In the genomic region with DNA sequence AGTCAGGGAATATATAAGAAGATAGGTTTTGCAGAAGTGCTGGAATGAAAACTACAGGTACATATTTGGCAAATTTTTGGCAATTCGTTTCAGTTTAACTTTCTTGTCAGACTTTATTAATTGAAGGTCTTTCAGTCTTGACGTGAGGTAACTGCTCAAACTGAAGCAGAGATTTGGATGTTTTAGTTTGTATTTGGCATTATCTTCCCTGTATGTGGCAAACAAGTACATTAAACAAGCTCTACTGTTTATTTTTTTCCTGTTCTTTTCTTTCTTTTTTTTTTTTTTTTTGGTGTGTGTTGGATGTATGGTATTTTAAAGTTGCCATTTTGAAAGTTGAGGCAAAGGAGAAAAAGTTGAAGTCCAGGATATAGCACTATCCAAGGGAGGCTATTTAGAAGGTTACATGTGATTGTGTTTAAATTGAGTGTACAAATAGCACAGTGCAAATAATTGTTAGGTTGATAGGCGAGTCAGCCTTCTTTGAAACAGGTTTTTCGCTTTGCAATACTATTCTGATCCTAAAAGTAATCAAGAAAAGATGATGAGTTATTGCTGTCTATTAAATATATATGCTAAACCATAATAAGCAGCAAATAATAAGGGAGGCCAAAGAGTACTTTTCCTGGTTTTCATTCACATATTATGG, we compare ENCODE assay signal across 9 cellular contexts. TPM values are rescaled to one million over a fixed set of nuclear protein-coding genes. Genes with fewer than 3 reads are reported as not detected.
DNase-seq lines count a peak whose midpoint lies in the region; ATAC-seq, FAIRE-seq and TF ChIP-seq lines count a peak whose summit lies in the region.
"Had no signal": no experiment of that assay in that cellular context is flagged by ENCODE, and none has a peak within 500 bp of the region (broad histone marks: within the 10 kb centered on the region; RNA-seq: fewer than 3 reads in every experiment).

No MANE protein-coding gene starts in this region.

- H3K36me3 Mint-ChIP-seq in activated naive CD4-positive, alpha-beta T cell treated with anti-CD3 and anti-CD28 coated beads, Interleukin-2, amount 10 ng/mL, durations not matched to agents 7 days and 5 days = peaks cover 19% of the 10 kb centered on the region
- H3K36me3 Mint-ChIP-seq in activated naive CD8-positive, alpha-beta T cell treated with anti-CD3 and anti-CD28 coated beads, Interleukin-2, amount 10 ng/mL, durations not matched to agents 7 days and 5 days = peaks cover 16% of the 10 kb centered on the region

- H3K9ac ChIP-seq in HepG2 (ENCODE audit: insufficient read depth, low read depth, low read length) = no peak overlapping the region

- intact Hi-C loops in HepG2 (cut with micrococcal nuclease; ENCODE audit: unreplicated experiment) = loop anchor here (5.0 kb wide), 2 partner anchors 42 to 138 kb away; partner anchors contain the start of gene MAPKAP1

- H3K4me2 ChIP-seq in HepG2 (ENCODE audit: low read depth, low read length) = peak overlapping the region; percentile 61; the same call in 1 of the 2 replicates

- no peaks in the 10 kb centered on the region for H3K9me3 Mint-ChIP-seq in activated naive CD4-positive, alpha-beta T cell treated with anti-CD3 and anti-CD28 coated beads, Interleukin-2, amount 10 ng/mL, durations not matched to agents 7 days and 5 days
- H3K9me3 Mint-ChIP-seq in activated naive CD8-positive, alpha-beta T cell treated with anti-CD3 and anti-CD28 coated beads, Interleukin-2, amount 10 ng/mL, durations not matched to agents 7 days and 5 days = no peaks in the 10 kb centered on the region

- H3K36me3 ChIP-seq in HepG2 (replicated peaks in 1 of 2; ENCODE audit: control insufficient read depth in 1 of 2, insufficient read depth in 2 of 2, low read length in 2 of 2) (no peaks in the 10 kb centered on the region; a peak in 1 of 5 replicates), tibial nerve (no peaks in the 10 kb centered on the region)

- peaks cover 18% of the 10 kb centered on the region for H3K27me3 Mint-ChIP-seq in activated naive CD4-positive, alpha-beta T cell treated with anti-CD3 and anti-CD28 coated beads, Interleukin-2, amount 10 ng/mL, durations not matched to agents 7 days and 5 days
- H3K27me3 Mint-ChIP-seq in activated naive CD8-positive, alpha-beta T cell treated with anti-CD3 and anti-CD28 coated beads, Interleukin-2, amount 10 ng/mL, durations not matched to agents 7 days and 5 days = peaks cover 14% of the 10 kb centered on the region

- CTCF ChIA-PET in activated naive CD4-positive, alpha-beta T cell treated with anti-CD3 and anti-CD28 coated beads, Interleukin-2, amount 10 ng/mL, durations not matched to agents 7 days and 5 days (lab: Charles Lee) = interaction anchor here (0.7 kb wide), 1 partner anchor 191 kb away, joined by 3 read pairs; no protein-coding TSS in a partner anchor
- CTCF ChIA-PET in HepG2 (lab: Yijun Ruan, JAX; ENCODE audit: low intra/inter-chr PET ratio, low total read pairs) = no interaction called here

- H3K4me3 ChIP-seq in HepG2 (replicated peaks in 1 of 3; ENCODE audit: insufficient read depth in 1 of 3, low read depth in 2 of 3, low read length in 3 of 3) (no peak overlapping the region), tibial nerve (peak overlapping the region; percentile 66 to 93 (median 72))
- H3K4me3 ChIP-seq: SK-N-MC had no signal

- POLR2A ChIA-PET in activated naive CD8-positive, alpha-beta T cell treated with anti-CD3 and anti-CD28 coated beads, Interleukin-2, amount 10 ng/mL, durations not matched to agents 7 days and 5 days (lab: Charles Lee) = interaction anchor here (0.6 kb wide), 1 partner anchor 42 kb away, joined by 4 read pairs; the partner anchor contains the start of gene MAPKAP1
- POLR2A ChIA-PET in HepG2 (lab: Yijun Ruan, JAX) = no interaction called here

- TF ChIP-seq POLR2A in HepG2 (IDR thresholded peaks at IDR 0.05; ENCODE audit: insufficient read depth in 1 of 2, low read depth in 2 of 2, low read length in 2 of 2) (no peak), tibial nerve (IDR thresholded peaks at IDR 0.05) (no peak)

- FAIRE-seq in HepG2 (lab: Jason Lieb, UNC) = no peak

- H4K20me1 ChIP-seq in HepG2 (ENCODE audit: insufficient read depth, low read length) = no peaks in the 10 kb centered on the region

- H3K4me3 Mint-ChIP-seq in activated naive CD4-positive, alpha-beta T cell treated with anti-CD3 and anti-CD28 coated beads, Interleukin-2, amount 10 ng/mL, durations not matched to agents 7 days and 5 days = peak overlapping the region; percentile 83
- H3K4me3 Mint-ChIP-seq in activated naive CD8-positive, alpha-beta T cell treated with anti-CD3 and anti-CD28 coated beads, Interleukin-2, amount 10 ng/mL, durations not matched to agents 7 days and 5 days = peak overlapping the region; percentile 91

- H3K27ac ChIP-seq in HepG2 (ENCODE audit: extremely low read length, insufficient read depth, low read length) (no peak overlapping the region), tibial nerve (peak overlapping the region; percentile 59 to 93 (median 83))
- H3K27ac ChIP-seq: SK-N-MC had no signal

- H3K27me3 ChIP-seq in HepG2 (ENCODE audit: control insufficient read depth in 1 of 2, insufficient read depth in 2 of 2, low read length in 2 of 2) (0 out of 5 replicates have a peak, but pooled peaks cover 0 to 3% of the 10 kb centered on the region in 2 experiments), tibial nerve (no peaks in the 10 kb centered on the region)

- ATAC-seq in activated naive CD8-positive, alpha-beta T cell treated with anti-CD3 and anti-CD28 coated beads, Interleukin-2, amount 10 ng/mL, durations not matched to agents 7 days and 5 days (ENCODE audit: low read depth) = no peak
- ATAC-seq in HepG2 (no peak), HG02678 (IDR thresholded peaks at IDR 0.05; ENCODE audit: unreplicated experiment) (no peak)

- H3K4me1 ChIP-seq in HepG2 (ENCODE audit: insufficient read depth, low read length) = peaks cover 47% of the 10 kb centered on the region
- H3K4me1 ChIP-seq in tibial nerve = peaks cover 0 to 52% (median 5%) of the 10 kb centered on the region in 4 donors

- H2AFZ ChIP-seq in HepG2 (ENCODE audit: low read length) = no peak overlapping the region

- TF ChIP-seq CTCF in HepG2 (CRISPR knock-in tag; IDR thresholded peaks at IDR 0.05) (no peak), tibial nerve (IDR thresholded peaks at IDR 0.05) (no peak)

- no peak for TF ChIP-seq RAD21 in HepG2 (CRISPR knock-in tag; IDR thresholded peaks at IDR 0.05)

- in situ Hi-C loops in HepG2 (cut with HindIII; ENCODE audit: extremely low pct_ligation_motif_present, low pct_unique_long_range_greater_than_20kb) = no loop called here

- BruUV-seq in HepG2 (replicated peaks; lab: Mats Ljungman, UMichigan) = TSS peak; percentile 64

- H3K9me3 ChIP-seq in HepG2 (ENCODE audit: low read length) (no peaks in the 10 kb centered on the region), tibial nerve (no peaks in the 10 kb centered on the region)

- H3K4me1 Mint-ChIP-seq in activated naive CD4-positive, alpha-beta T cell treated with anti-CD3 and anti-CD28 coated beads, Interleukin-2, amount 10 ng/mL, durations not matched to agents 7 days and 5 days = peaks cover 39% of the 10 kb centered on the region
- peaks cover 31% of the 10 kb centered on the region for H3K4me1 Mint-ChIP-seq in activated naive CD8-positive, alpha-beta T cell treated with anti-CD3 and anti-CD28 coated beads, Interleukin-2, amount 10 ng/mL, durations not matched to agents 7 days and 5 days

- H3K27ac Mint-ChIP-seq in activated naive CD4-positive, alpha-beta T cell treated with anti-CD3 and anti-CD28 coated beads, Interleukin-2, amount 10 ng/mL, durations not matched to agents 7 days and 5 days = no peak overlapping the region
- no peak overlapping the region for H3K27ac Mint-ChIP-seq in activated naive CD8-positive, alpha-beta T cell treated with anti-CD3 and anti-CD28 coated beads, Interleukin-2, amount 10 ng/mL, durations not matched to agents 7 days and 5 days

- DNase-seq in activated naive CD4-positive, alpha-beta T cell treated with anti-CD3 and anti-CD28 coated beads, Interleukin-2, amount 10 ng/mL, durations not matched to agents 7 days and 5 days = no peak
- no peak for DNase-seq in activated naive CD4-positive, alpha-beta T cell treated with anti-CD3 and anti-CD28 coated beads, Interleukin-2, amount 50 U/mL, for 16 hours
- DNase-seq in activated naive CD8-positive, alpha-beta T cell treated with anti-CD3 and anti-CD28 coated beads, Interleukin-2, amount 10 ng/mL, durations not matched to agents 7 days and 5 days = no peak
- no peak for DNase-seq in HepG2 (ENCODE audit: low spot score)
- DNase-seq in tibial nerve (ENCODE audit: low spot score in 2 of 2) = no peak
- DNase-seq in Kasumi-1 (lab: John Stamatoyannopoulos, UW) = no peak
- no peak for DNase-seq in NCI-H774 (lab: John Stamatoyannopoulos, UW)

- 77% methylated on average over 4 of the region's 4 CpGs for WGBS in HepG2 (ENCODE audit: low lambda C conversion rate)
- WGBS in tibial nerve, 2 donors = 82% methylated on average over 4 of the region's 4 CpGs

- TF ChIP-seq EP300 in HepG2 (IDR thresholded peaks at IDR 0.05; ENCODE audit: low read depth in 2 of 2, low read length in 2 of 2) = no peak
- no peak for TF ChIP-seq EP300 in HepG2 (CRISPR knock-in tag; IDR thresholded peaks at IDR 0.05; ENCODE audit: borderline replicate concordance)
- no peak for TF ChIP-seq EP300 in tibial nerve (IDR thresholded peaks at IDR 0.05)

- H3K79me2 ChIP-seq in HepG2 (ENCODE audit: insufficient read depth, low read length) = no peaks in the 10 kb centered on the region

RNA-seq across cellular contexts. Expression of gene PBX3, which starts 2.2 kb away (rescaled TPM):
- total RNA-seq in activated naive CD8-positive, alpha-beta T cell treated with anti-CD3 and anti-CD28 coated beads, Interleukin-2, amount 10 ng/mL, durations not matched to agents 7 days and 5 days = 10 to 100 TPM; 24.3 to 28.0 TPM
- total RNA-seq in HepG2 (2016; rRNA removed; fragmentation: Illumina TruSeq; extraction: Trizol) (9.1 and 11.2 TPM in 2 replicates), tibial nerve (10 to 100 TPM; 18.0 to 33.5 (median 24.2) TPM)
- 5.7 and 6.3 TPM in 2 replicates for total RNA-seq in HepG2 (2016; cell fraction: cytosol; rRNA removed; fragmentation: Illumina TruSeq; extraction: Trizol; ENCODE audit: low read depth)
- total RNA-seq in HepG2 (2016; cell fraction: insoluble cytoplasmic fraction; rRNA removed; fragmentation: Illumina TruSeq; extraction: Trizol) = 9.3 and 12.6 TPM in 2 replicates
- 9.0 and 10.8 TPM in 2 replicates for total RNA-seq in HepG2 (2016; cell fraction: membrane; rRNA removed; fragmentation: Illumina TruSeq; extraction: Trizol)
- total RNA-seq in HepG2 (2016; cell fraction: nucleus; rRNA removed; fragmentation: Illumina TruSeq; extraction: Trizol) = 33.5 and 37.6 TPM in 2 replicates
- polyA plus RNA-seq in HepG2 (2011; rRNA removed) = 4.0 and 6.0 TPM in 2 replicates
- 3.6 and 3.8 TPM in 2 replicates for polyA plus RNA-seq in HepG2 (2011; cell fraction: cytosol; rRNA removed)
- 2.9 and 3.4 TPM in 2 replicates for polyA plus RNA-seq in HepG2 (2011; cell fraction: nucleus; rRNA removed)
- 3.7 and 4.6 TPM in 2 replicates for polyA plus RNA-seq in HepG2 (2012)
- polyA plus RNA-seq in HepG2 (2016; cell fraction: cytosol; fragmentation: Illumina TruSeq; extraction: Trizol; ENCODE audit: low read depth) = 4.4 and 6.4 TPM in 2 replicates
- 12.2 and 14.4 TPM in 2 replicates for polyA plus RNA-seq in HepG2 (2016; cell fraction: insoluble cytoplasmic fraction; fragmentation: Illumina TruSeq; extraction: Trizol; ENCODE audit: low read depth)
- 10.9 and 12.0 TPM in 2 replicates for polyA plus RNA-seq in HepG2 (2016; cell fraction: membrane; fragmentation: Illumina TruSeq; extraction: Trizol; ENCODE audit: low read depth)
- polyA plus RNA-seq in HepG2 (2016; cell fraction: nucleus; fragmentation: Illumina TruSeq; extraction: Trizol; ENCODE audit: insufficient read depth, low read depth) = 13.5 and 14.5 TPM in 2 replicates
- 13.3 and 40.9 TPM in 2 replicates for polyA minus RNA-seq in HepG2 (2011; rRNA and poly(A)+ RNA removed; ENCODE audit: low replicate concordance)
- polyA minus RNA-seq in HepG2 (2011; cell fraction: cytosol; rRNA and poly(A)+ RNA removed) = 2.7 and 4.6 TPM in 2 replicates
- polyA minus RNA-seq in HepG2 (2011; cell fraction: nucleus; rRNA and poly(A)+ RNA removed) = 36.1 and 42.9 TPM in 2 replicates

RNA-seq across cellular contexts. Expression of gene MAPKAP1, which starts 42.4 kb away (rescaled TPM):
- total RNA-seq in activated naive CD8-positive, alpha-beta T cell treated with anti-CD3 and anti-CD28 coated beads, Interleukin-2, amount 10 ng/mL, durations not matched to agents 7 days and 5 days = 10 to 100 TPM; 48.2 to 51.5 TPM
- total RNA-seq in HepG2 (2016; rRNA removed; fragmentation: Illumina TruSeq; extraction: Trizol) = 63.3 and 64.3 TPM in 2 replicates
- total RNA-seq in HepG2 (2016; cell fraction: cytosol; rRNA removed; fragmentation: Illumina TruSeq; extraction: Trizol; ENCODE audit: low read depth) = 73.6 and 79.6 TPM in 2 replicates
- total RNA-seq in HepG2 (2016; cell fraction: insoluble cytoplasmic fraction; rRNA removed; fragmentation: Illumina TruSeq; extraction: Trizol) = 50.8 and 66.4 TPM in 2 replicates
- 151 and 154 TPM in 2 replicates for total RNA-seq in HepG2 (2016; cell fraction: membrane; rRNA removed; fragmentation: Illumina TruSeq; extraction: Trizol)
- 40.3 and 49.7 TPM in 2 replicates for total RNA-seq in HepG2 (2016; cell fraction: nucleus; rRNA removed; fragmentation: Illumina TruSeq; extraction: Trizol)
- 38.3 and 45.0 TPM in 2 replicates for polyA plus RNA-seq in HepG2 (2011; rRNA removed)
- polyA plus RNA-seq in HepG2 (2011; cell fraction: cytosol; rRNA removed) = 31.1 and 37.8 TPM in 2 replicates
- 19.1 and 22.9 TPM in 2 replicates for polyA plus RNA-seq in HepG2 (2011; cell fraction: nucleus; rRNA removed)
- 23.3 and 24.3 TPM in 2 replicates for polyA plus RNA-seq in HepG2 (2012)
- 152 and 156 TPM in 2 replicates for polyA plus RNA-seq in HepG2 (2016; cell fraction: cytosol; fragmentation: Illumina TruSeq; extraction: Trizol; ENCODE audit: low read depth)
- polyA plus RNA-seq in HepG2 (2016; cell fraction: insoluble cytoplasmic fraction; fragmentation: Illumina TruSeq; extraction: Trizol; ENCODE audit: low read depth) = 64.7 and 77.0 TPM in 2 replicates
- 215 and 223 TPM in 2 replicates for polyA plus RNA-seq in HepG2 (2016; cell fraction: membrane; fragmentation: Illumina TruSeq; extraction: Trizol; ENCODE audit: low read depth)
- 63.9 and 70.8 TPM in 2 replicates for polyA plus RNA-seq in HepG2 (2016; cell fraction: nucleus; fragmentation: Illumina TruSeq; extraction: Trizol; ENCODE audit: insufficient read depth, low read depth)
- 42.8 and 148 TPM in 2 replicates for polyA minus RNA-seq in HepG2 (2011; rRNA and poly(A)+ RNA removed; ENCODE audit: low replicate concordance)
- 8.1 and 12.7 TPM in 2 replicates for polyA minus RNA-seq in HepG2 (2011; cell fraction: cytosol; rRNA and poly(A)+ RNA removed)
- 39.3 and 49.2 TPM in 2 replicates for polyA minus RNA-seq in HepG2 (2011; cell fraction: nucleus; rRNA and poly(A)+ RNA removed)
- 100 to 1,000 TPM in 1 of 4 donors, 10 to 100 TPM in 3; 61.4 to 111 (median 92.7) TPM for total RNA-seq in tibial nerve

Comparison
In these comparisons a context has a peak if more than half of its experiments do, and no peak if none do; other contexts are left out.
1. H3K4me3 ChIP-seq: peak in tibial nerve (4 of 4); none in HepG2 (0 of 3).